Comparison of ENCODE assay signal across 20 cellular contexts in the genomic region with DNA sequence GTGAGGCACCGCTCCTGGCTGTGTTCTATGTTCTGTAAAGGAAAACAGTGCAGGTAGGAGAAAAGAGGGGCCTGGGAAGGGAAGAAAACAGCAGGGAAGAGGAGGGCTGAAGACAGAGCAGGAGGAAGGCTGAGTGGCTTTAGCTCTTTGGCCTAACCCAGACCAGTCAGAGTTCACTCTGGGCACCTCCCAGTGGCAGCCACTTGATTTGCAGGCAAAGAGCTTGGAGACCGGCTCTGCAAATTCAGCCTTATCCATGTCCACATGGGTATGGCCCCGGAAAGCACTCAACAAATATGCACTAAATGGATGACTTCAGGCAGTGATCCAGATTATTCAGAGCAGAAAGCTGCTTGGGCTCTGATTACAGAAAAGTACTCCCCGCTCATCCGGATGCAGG. TPM values are rescaled to one million over a fixed set of nuclear protein-coding genes. Genes with fewer than 3 reads are reported as not detected.
DNase-seq lines count a peak whose midpoint lies in the region; ATAC-seq and TF ChIP-seq lines count a peak whose summit lies in the region.
"Had no signal": no experiment of that assay in that cellular context is flagged by ENCODE, and none has a peak within 500 bp of the region (broad histone marks: within the 10 kb centered on the region; RNA-seq: fewer than 3 reads in every experiment).

No MANE protein-coding gene starts in this region.

- WGBS in body of pancreas, 2 donors, result 78 to 86% methylated on average over 4 to 5 of the region's 5 CpGs

- no peak overlapping the region for H3K4me3 Mint-ChIP-seq in neural progenitor cell
- no peak overlapping the region for H3K4me3 Mint-ChIP-seq in stimulated activated naive B cell treated with anti-CD40 and anti-IgM and Interleukin-4, amounts not matched to agents 10 μg/mL and 1 μg/mL and 100 μg/mL, for 72 hours
- H3K4me3 Mint-ChIP-seq: natural killer cell treated with Interleukin-12 subunit alpha and Interleukin-12 subunit beta and Interleukin-15 and Interleukin-18, amount 100 ng/mL, for 72 hours; T-cell had no signal

- H2AFZ ChIP-seq in neural progenitor cell (replicated peaks), result no peak overlapping the region

- no peak overlapping the region for H3K4me2 ChIP-seq in neural progenitor cell

- no peaks in the 10 kb centered on the region for H3K4me1 ChIP-seq in neural progenitor cell
- H3K4me1 ChIP-seq in body of pancreas, result peaks cover 6% of the 10 kb centered on the region

- no peaks in the 10 kb centered on the region for H3K9me3 ChIP-seq in neural progenitor cell (ENCODE audit: low read depth)
- no peaks in the 10 kb centered on the region for H3K9me3 ChIP-seq in body of pancreas
- H3K9me3 ChIP-seq: Peyer's patch, vagina had no signal

- H3K79me2 ChIP-seq in neural progenitor cell (ENCODE audit: low read depth), result peaks cover 5% of the 10 kb centered on the region

- in situ Hi-C loops in KBM-7 (cut with MboI; ENCODE audit: low pct_unique_long_range_greater_than_20kb, low sequenced_read_pairs), result no loop called here
- in situ Hi-C loops in astrocyte of the spinal cord (cut with HindIII; ENCODE audit: low sequenced_read_pairs), result no loop called here

- no peaks in the 10 kb centered on the region for H4K20me1 ChIP-seq in neural progenitor cell (ENCODE audit: low read depth)

- H3K4me1 Mint-ChIP-seq in neural progenitor cell, result peaks cover 10% of the 10 kb centered on the region
- peaks cover 0 to 8% of the 10 kb centered on the region in 2 donors for H3K4me1 Mint-ChIP-seq in stimulated activated naive B cell treated with anti-CD40 and anti-IgM and Interleukin-4, amounts not matched to agents 10 μg/mL and 1 μg/mL and 100 μg/mL, for 72 hours

- peaks cover 11% of the 10 kb centered on the region for H3K27me3 Mint-ChIP-seq in neural progenitor cell (ENCODE audit: insufficient read depth, low read depth)
- H3K27me3 Mint-ChIP-seq in stimulated activated naive B cell treated with anti-CD40 and anti-IgM and Interleukin-4, amounts not matched to agents 10 μg/mL and 1 μg/mL and 100 μg/mL, for 72 hours, result no peaks in the 10 kb centered on the region
- H3K27me3 Mint-ChIP-seq: natural killer cell treated with Interleukin-12 subunit alpha and Interleukin-12 subunit beta and Interleukin-15 and Interleukin-18, amount 100 ng/mL, for 72 hours; T-cell had no signal

- H3K36me3 Mint-ChIP-seq in neural progenitor cell, result peaks cover 5% of the 10 kb centered on the region
- H3K36me3 Mint-ChIP-seq in stimulated activated naive B cell treated with anti-CD40 and anti-IgM and Interleukin-4, amounts not matched to agents 10 μg/mL and 1 μg/mL and 100 μg/mL, for 72 hours, result peaks cover 3 to 6% of the 10 kb centered on the region in 2 donors
- H3K36me3 Mint-ChIP-seq: natural killer cell treated with Interleukin-12 subunit alpha and Interleukin-12 subunit beta and Interleukin-15 and Interleukin-18, amount 100 ng/mL, for 72 hours; T-cell had no signal

- peaks cover 6% of the 10 kb centered on the region for H3K9me3 Mint-ChIP-seq in neural progenitor cell
- peaks cover 0 to 1% of the 10 kb centered on the region in 2 donors for H3K9me3 Mint-ChIP-seq in stimulated activated naive B cell treated with anti-CD40 and anti-IgM and Interleukin-4, amounts not matched to agents 10 μg/mL and 1 μg/mL and 100 μg/mL, for 72 hours
- H3K9me3 Mint-ChIP-seq: natural killer cell treated with Interleukin-12 subunit alpha and Interleukin-12 subunit beta and Interleukin-15 and Interleukin-18, amount 100 ng/mL, for 72 hours; T-cell had no signal

- no peak for ATAC-seq in body of pancreas
- ATAC-seq in stimulated activated naive B cell treated with anti-CD40 and anti-IgM and Interleukin-4, amounts not matched to agents 10 μg/mL and 1 μg/mL and 100 μg/mL, for 72 hours (replicated peaks), result no peak
- ATAC-seq: activated CD4-positive, CD25-positive, alpha-beta regulatory T cell treated with anti-CD3 and anti-CD28 coated beads, Interleukin-2, amount 50 U/mL, for 24 hours; natural killer cell treated with Interleukin-12 subunit alpha and Interleukin-12 subunit beta and Interleukin-15 and Interleukin-18, amount 100 ng/mL, for 72 hours; right cardiac atrium; stimulated activated naive CD8-positive, alpha-beta T cell treated with anti-CD3 and anti-CD28 coated beads, Interleukin-15, Interleukin-2, amounts not matched to agents 100 U/mL and 50 U/mL, for 24 hours; T-cell had no signal

- DNase-seq in activated CD4-positive, alpha-beta T cell treated with anti-CD3 and anti-CD28 coated beads for 48 hours, result peak; percentile 47
- no peak for DNase-seq in activated CD4-positive, alpha-beta T cell treated with anti-CD3 and anti-CD28 coated beads, Interleukin-2, amount 50 U/mL, for 4 hours
- DNase-seq in KBM-7 (peak; percentile 39), astrocyte of the spinal cord (ENCODE audit: low read depth, low spot score) (no peak), neural progenitor cell (ENCODE audit: low spot score) (no peak), body of pancreas (no peak), NCI-H526 (lab: John Stamatoyannopoulos, UW) (no peak)
- DNase-seq in stimulated activated naive B cell treated with anti-CD40 and anti-IgM and Interleukin-4, amounts not matched to agents 10 μg/mL and 1 μg/mL and 100 μg/mL, for 72 hours, result no peak
- DNase-seq: dermis blood vessel endothelial cell; GDM1; NCI-H1436; NCI-H446; Peyer's patch; right cardiac atrium; stimulated activated naive CD8-positive, alpha-beta T cell treated with anti-CD3 and anti-CD28 coated beads, Interleukin-15, Interleukin-2, amounts not matched to agents 100 U/mL and 50 U/mL, for 24 hours; T-cell had no signal

- no peak for TF ChIP-seq POLR2A in body of pancreas (IDR thresholded peaks at IDR 0.05)

- no peak overlapping the region for H3K9ac ChIP-seq in neural progenitor cell

- H3K4me3 ChIP-seq in astrocyte of the spinal cord (ENCODE audit: low read depth, low read length) (no peak overlapping the region), neural progenitor cell (no peak overlapping the region), body of pancreas (no peak overlapping the region)
- H3K4me3 ChIP-seq: lung, vagina had no signal

- no peak overlapping the region for H3K27ac Mint-ChIP-seq in neural progenitor cell
- H3K27ac Mint-ChIP-seq in stimulated activated naive B cell treated with anti-CD40 and anti-IgM and Interleukin-4, amounts not matched to agents 10 μg/mL and 1 μg/mL and 100 μg/mL, for 72 hours, result no peak overlapping the region
- H3K27ac Mint-ChIP-seq: natural killer cell treated with Interleukin-12 subunit alpha and Interleukin-12 subunit beta and Interleukin-15 and Interleukin-18, amount 100 ng/mL, for 72 hours; T-cell had no signal

- TF ChIP-seq CTCF in astrocyte of the spinal cord (IDR thresholded peaks at IDR 0.05; ENCODE audit: low read depth, low read length) (peak; percentile 36), neural progenitor cell (IDR thresholded peaks at IDR 0.05) (peak; percentile 24), body of pancreas (IDR thresholded peaks at IDR 0.05) (peak in 1 of 7 experiments; percentile 24)

- H3K27me3 ChIP-seq in neural progenitor cell, result peaks cover 3% of the 10 kb centered on the region
- H3K27me3 ChIP-seq in body of pancreas, result no peaks in the 10 kb centered on the region
- H3K27me3 ChIP-seq: Peyer's patch, vagina had no signal

- H3K36me3 ChIP-seq in neural progenitor cell (no peaks in the 10 kb centered on the region), body of pancreas (replicated peaks in 1 of 2; ENCODE audit: insufficient read depth in 1 of 2, low read depth in 2 of 2) (no peaks in the 10 kb centered on the region)
- H3K36me3 ChIP-seq: Peyer's patch, vagina had no signal

- peaks cover 4% of the 10 kb centered on the region for H3F3A ChIP-seq in neural progenitor cell (ENCODE audit: low read depth)

- intact Hi-C loops in body of pancreas (cut with DNase I), result no loop called here

- no peak overlapping the region for H3K27ac ChIP-seq in neural progenitor cell
- H3K27ac ChIP-seq in body of pancreas, result peak overlapping the region in 2 of 4 donors; percentile 54
- H3K27ac ChIP-seq: vagina had no signal

RNA-seq across cellular contexts. Expression of gene RNU6ATAC, which starts 4.4 kb away (rescaled TPM):
- total RNA-seq in neural progenitor cell (ENCODE audit: low replicate concordance) (not detected in 2 replicates), body of pancreas (not detected)
- total RNA-seq: dermis blood vessel endothelial cell, Peyer's patch, vagina had no signal

RNA-seq across cellular contexts. Expression of gene WDR5, which starts 32.8 kb away (rescaled TPM):
- total RNA-seq in neural progenitor cell (ENCODE audit: low replicate concordance) (26.7 and 48.7 TPM in 2 replicates), body of pancreas (10 to 100 TPM; 12.5 to 19.1 TPM)

Comparison
In these comparisons a context has a peak if more than half of its experiments do, and no peak if none do; other contexts are left out.
1. DNase-seq: peak in activated CD4-positive, alpha-beta T cell treated with anti-CD3 and anti-CD28 coated beads for 48 hours (single experiment) and KBM-7 (single experiment); none in activated CD4-positive, alpha-beta T cell treated with anti-CD3 and anti-CD28 coated beads, Interleukin-2, amount 50 U/mL, for 4 hours (0 of 2), astrocyte of the spinal cord (single experiment), neural progenitor cell (single experiment), body of pancreas (0 of 4), NCI-H526 (0 of 2) and stimulated activated naive B cell treated with anti-CD40 and anti-IgM and Interleukin-4, amounts not matched to agents 10 μg/mL and 1 μg/mL and 100 μg/mL, for 72 hours (single experiment).